ENCODE assay signal across 13 cellular contexts in genomic region chr2:146415291-146415690, GRCh38.
"Had no signal": no experiment of that assay in that cellular context is flagged by ENCODE, and none has a peak within 500 bp of the region (broad histone marks: within the 10 kb centered on the region; RNA-seq: fewer than 3 reads in every experiment).

No MANE protein-coding gene starts in this region.

- H3K4me1 Mint-ChIP-seq: activated B cell treated with CpG ODN at 0.5 μM for 24 hours; activated CD4-positive, alpha-beta T cell treated with anti-CD3 and anti-CD28 coated beads, Interleukin-2, amount 10 ng/mL, durations not matched to agents 24 days and 14 days; activated T-helper 17 cell treated with anti-CD3 and anti-CD28 coated beads, Interleukin-2, amount 50 U/mL, for 72 hours; neural crest cell had no signal

- H3K9me3 ChIP-seq: gastroesophageal sphincter, pancreas, stomach, thoracic aorta had no signal

- H3K36me3 ChIP-seq: cardiac muscle cell, gastroesophageal sphincter, pancreas, stomach, thoracic aorta had no signal

- H3K4me1 ChIP-seq: gastroesophageal sphincter, pancreas, stomach had no signal

- H3K27me3 ChIP-seq: cardiac muscle cell, gastroesophageal sphincter, pancreas, stomach had no signal

- H3K4me3 Mint-ChIP-seq: activated B cell treated with CpG ODN at 0.5 μM for 24 hours; activated CD4-positive, alpha-beta T cell treated with anti-CD3 and anti-CD28 coated beads, Interleukin-2, amount 10 ng/mL, durations not matched to agents 24 days and 14 days; activated naive CD4-positive, alpha-beta T cell treated with anti-CD3 and anti-CD28 coated beads for 36 hours; activated T-helper 17 cell treated with anti-CD3 and anti-CD28 coated beads, Interleukin-2, amount 50 U/mL, for 72 hours; neural crest cell had no signal

- DNase-seq: activated B cell treated with CpG ODN at 0.5 μM for 24 hours; activated CD4-positive, alpha-beta T cell treated with anti-CD3 and anti-CD28 coated beads, Interleukin-2, amount 10 ng/mL, durations not matched to agents 24 days and 14 days; activated naive CD4-positive, alpha-beta T cell treated with anti-CD3 and anti-CD28 coated beads for 36 hours; activated T-cell treated with anti-CD3 and anti-CD28 coated beads for 4 hours; kidney; pancreas; stimulated activated CD4-positive, alpha-beta T cell treated with anti-CD3 and anti-CD28 coated beads, Interleukin-4, amount 100 ng/mL, for 24 hours; stomach had no signal

- H3K27ac Mint-ChIP-seq: activated B cell treated with CpG ODN at 0.5 μM for 24 hours; activated CD4-positive, alpha-beta T cell treated with anti-CD3 and anti-CD28 coated beads, Interleukin-2, amount 10 ng/mL, durations not matched to agents 24 days and 14 days; activated naive CD4-positive, alpha-beta T cell treated with anti-CD3 and anti-CD28 coated beads for 36 hours; activated T-helper 17 cell treated with anti-CD3 and anti-CD28 coated beads, Interleukin-2, amount 50 U/mL, for 72 hours had no signal

- H3K9me3 Mint-ChIP-seq: activated B cell treated with CpG ODN at 0.5 μM for 24 hours; activated CD4-positive, alpha-beta T cell treated with anti-CD3 and anti-CD28 coated beads, Interleukin-2, amount 10 ng/mL, durations not matched to agents 24 days and 14 days; neural crest cell had no signal

- H3K27me3 Mint-ChIP-seq: activated B cell treated with CpG ODN at 0.5 μM for 24 hours; activated CD4-positive, alpha-beta T cell treated with anti-CD3 and anti-CD28 coated beads, Interleukin-2, amount 10 ng/mL, durations not matched to agents 24 days and 14 days; activated T-helper 17 cell treated with anti-CD3 and anti-CD28 coated beads, Interleukin-2, amount 50 U/mL, for 72 hours had no signal

- H3K4me3 ChIP-seq: cardiac muscle cell, gastroesophageal sphincter, pancreas, stomach, thoracic aorta had no signal

- H3K27ac ChIP-seq: cardiac muscle cell, gastroesophageal sphincter, pancreas, stomach, thoracic aorta had no signal
